8 cellular contexts compared by ENCODE assay signal in the genomic region with DNA sequence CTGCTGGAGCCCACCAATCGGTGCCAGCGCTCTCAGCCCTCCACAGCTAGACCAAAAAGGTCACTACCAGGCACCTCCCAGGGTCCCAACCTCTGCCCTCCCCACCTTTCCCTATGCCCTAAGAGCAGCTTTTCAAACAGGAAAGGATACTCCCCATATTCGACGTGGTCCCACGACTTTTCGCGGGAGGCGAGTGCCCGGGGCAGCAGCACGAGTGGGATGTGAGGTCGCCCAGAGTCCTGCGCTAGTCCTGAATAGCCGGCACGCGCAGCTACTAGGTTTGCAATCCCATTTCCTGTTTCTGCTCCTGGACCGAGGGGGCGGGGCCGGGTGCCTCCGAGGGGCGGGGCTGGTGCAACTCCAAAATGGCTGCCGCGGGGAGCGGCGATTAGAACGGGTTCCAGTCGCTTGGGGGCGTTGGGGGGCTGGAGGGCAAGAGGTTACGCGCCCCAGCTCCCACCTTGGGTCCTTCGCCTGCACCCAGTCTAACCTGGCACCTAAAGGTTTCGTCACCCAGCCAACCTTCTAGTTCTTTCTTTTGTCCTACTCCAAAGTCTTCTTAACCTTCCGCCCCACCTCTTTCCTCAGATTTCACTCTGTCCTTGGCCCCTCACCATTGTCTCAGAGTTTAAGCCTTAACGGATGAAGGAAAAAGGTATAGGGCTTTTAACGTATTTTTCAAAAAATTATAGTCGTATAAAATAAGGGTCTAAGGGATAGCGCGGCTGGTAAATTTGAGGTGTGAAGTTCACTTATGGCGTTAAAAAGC.
A peak's percentile ranks its signal among the peaks of the same experiment; 100 is the strongest.
DNase-seq lines count a peak whose midpoint lies in the region; ATAC-seq and TF ChIP-seq lines count a peak whose summit lies in the region.

No MANE protein-coding gene starts in this region.

- H3K27ac ChIP-seq in ascending aorta (no peak overlapping the region), tibial nerve (peak overlapping the region in 2 of 4 donors; percentile 57 to 61)
- no peak overlapping the region for H3K27ac ChIP-seq in effector memory CD4-positive, alpha-beta T cell (ENCODE audit: insufficient read depth, low read length, poor library complexity, severe bottlenecking)

- no peak for TF ChIP-seq EP300 in tibial nerve (IDR thresholded peaks at IDR 0.05)

- peaks cover 15% of the 10 kb centered on the region for H3K27me3 Mint-ChIP-seq in activated T-cell treated with anti-CD3 and anti-CD28 coated beads, Interleukin-2, amount 50 U/mL, for 24 hours

- H3K36me3 Mint-ChIP-seq in activated T-cell treated with anti-CD3 and anti-CD28 coated beads, Interleukin-2, amount 50 U/mL, for 24 hours (ENCODE audit: low read depth), result no peaks in the 10 kb centered on the region

- H3K27me3 ChIP-seq in ascending aorta (no peaks in the 10 kb centered on the region), tibial nerve (no peaks in the 10 kb centered on the region)
- no peaks in the 10 kb centered on the region for H3K27me3 ChIP-seq in effector memory CD4-positive, alpha-beta T cell (replicated peaks; ENCODE audit: control insufficient read depth, insufficient read depth, low read length, poor library complexity, severe bottlenecking)

- H3K4me3 ChIP-seq in ascending aorta (peak overlapping the region; percentile 9 to 26), lower leg skin (ENCODE audit: low read depth, poor library complexity, severe bottlenecking) (no peak overlapping the region), tibial nerve (peak overlapping the region in 3 of 4 donors; percentile 5 to 47 (median 39))
- H3K4me3 ChIP-seq in effector memory CD4-positive, alpha-beta T cell (ENCODE audit: insufficient read depth, low read depth, low read length, poor library complexity, severe bottlenecking), result no peak overlapping the region

- H3K36me3 ChIP-seq in ascending aorta, result no peaks in the 10 kb centered on the region
- no peaks in the 10 kb centered on the region for H3K36me3 ChIP-seq in tibial nerve
- H3K36me3 ChIP-seq in effector memory CD4-positive, alpha-beta T cell (ENCODE audit: control insufficient read depth, insufficient read depth, low read length), result no peaks in the 10 kb centered on the region

- no peaks in the 10 kb centered on the region for H3K4me1 ChIP-seq in ascending aorta
- H3K4me1 ChIP-seq in tibial nerve, result no peaks in the 10 kb centered on the region
- no peaks in the 10 kb centered on the region for H3K4me1 ChIP-seq in effector memory CD4-positive, alpha-beta T cell (ENCODE audit: control insufficient read depth, insufficient read depth, low read length, poor library complexity, severe bottlenecking)

- no peaks in the 10 kb centered on the region for H3K9me3 ChIP-seq in ascending aorta
- no peaks in the 10 kb centered on the region for H3K9me3 ChIP-seq in tibial nerve
- no peaks in the 10 kb centered on the region for H3K9me3 ChIP-seq in effector memory CD4-positive, alpha-beta T cell (ENCODE audit: control insufficient read depth, low read length)

- DNase-seq in activated T-cell treated with anti-CD3 and anti-CD28 coated beads, Interleukin-2, amount 50 U/mL, for 24 hours, result peak; percentile 33
- DNase-seq in activated T-cell treated with anti-CD3 and anti-CD28 coated beads, Interleukin-2, amount 50 U/mL, for 1 hour, result no peak
- DNase-seq in ascending aorta (ENCODE audit: low spot score in 2 of 2) (peak in 1 of 2 donors; percentile 65), lower leg skin (ENCODE audit: low spot score in 2 of 2) (peak; percentile 12 to 84), tibial nerve (ENCODE audit: low spot score in 2 of 2) (peak; percentile 8 to 38)
- DNase-seq in effector memory CD4-positive, alpha-beta T cell, result no peak
- no peak for DNase-seq in activated CD8-positive, alpha-beta memory T cell treated with anti-CD3 and anti-CD28 coated beads for 24 hours

- WGBS in lower leg skin, 2 donors, result 53% methylated on average over 21 to 38 of the region's 38 CpGs
- WGBS in tibial nerve, 2 donors, result 50 to 64% methylated on average over 28 to 35 of the region's 38 CpGs

- no peaks in the 10 kb centered on the region for H3K4me1 Mint-ChIP-seq in activated T-cell treated with anti-CD3 and anti-CD28 coated beads, Interleukin-2, amount 50 U/mL, for 24 hours (ENCODE audit: low read depth)

- TF ChIP-seq CTCF in ascending aorta (IDR thresholded peaks at IDR 0.05), result no peak
- TF ChIP-seq CTCF in lower leg skin (IDR thresholded peaks at IDR 0.05), result no peak
- no peak for TF ChIP-seq CTCF in tibial nerve (IDR thresholded peaks at IDR 0.05)

- H3K4me3 Mint-ChIP-seq in activated T-cell treated with anti-CD3 and anti-CD28 coated beads, Interleukin-2, amount 50 U/mL, for 24 hours, result no peak overlapping the region

- TF ChIP-seq POLR2A in lower leg skin (IDR thresholded peaks at IDR 0.05), result no peak
- no peak for TF ChIP-seq POLR2A in tibial nerve (IDR thresholded peaks at IDR 0.05)

- ATAC-seq in GM19455 (IDR thresholded peaks at IDR 0.05; ENCODE audit: unreplicated experiment), result no peak

- H3K9me3 Mint-ChIP-seq in activated T-cell treated with anti-CD3 and anti-CD28 coated beads, Interleukin-2, amount 50 U/mL, for 24 hours, result no peaks in the 10 kb centered on the region

- no peak overlapping the region for H3K27ac Mint-ChIP-seq in activated T-cell treated with anti-CD3 and anti-CD28 coated beads, Interleukin-2, amount 50 U/mL, for 24 hours

- intact Hi-C loops in ascending aorta (cut with DNase I) (no loop called here), lower leg skin (cut with DNase I; ENCODE audit: low total_unique reads) (no loop called here)

Comparison
In these comparisons a context has a peak if more than half of its experiments do, and no peak if none do; other contexts are left out.
1. DNase-seq: peak in activated T-cell treated with anti-CD3 and anti-CD28 coated beads, Interleukin-2, amount 50 U/mL, for 24 hours (single experiment), lower leg skin (2 of 2) and tibial nerve (2 of 2); none in activated T-cell treated with anti-CD3 and anti-CD28 coated beads, Interleukin-2, amount 50 U/mL, for 1 hour (single experiment), effector memory CD4-positive, alpha-beta T cell (0 of 3) and activated CD8-positive, alpha-beta memory T cell treated with anti-CD3 and anti-CD28 coated beads for 24 hours (single experiment).
2. H3K4me3 ChIP-seq: peak in ascending aorta (2 of 2) and tibial nerve (3 of 4); none in lower leg skin (single experiment) and effector memory CD4-positive, alpha-beta T cell (single experiment).